In genomic region chr18:13268035-13268700, GRCh38 we compare ENCODE assay signal across 9 cellular contexts. TPM values are rescaled to one million over a fixed set of nuclear protein-coding genes. Genes with fewer than 3 reads are reported as not detected.
DNase-seq lines count a peak whose midpoint lies in the region; ATAC-seq and TF ChIP-seq lines count a peak whose summit lies in the region.
"Had no signal": no experiment of that assay in that cellular context is flagged by ENCODE, and none has a peak within 500 bp of the region (broad histone marks: within the 10 kb centered on the region; RNA-seq: fewer than 3 reads in every experiment).

No MANE protein-coding gene starts in this region.

- H3K27me3 ChIP-seq in esophagus squamous epithelium, result no peaks in the 10 kb centered on the region

- H3K36me3 Mint-ChIP-seq in effector memory CD8-positive, alpha-beta T cell (ENCODE audit: insufficient read depth), result peaks cover 3% of the 10 kb centered on the region

- no peaks in the 10 kb centered on the region for H3K36me3 ChIP-seq in esophagus squamous epithelium

- peak overlapping the region in 3 of 4 donors; percentile 52 to 76 (median 57) for H3K27ac ChIP-seq in esophagus squamous epithelium

- no peak for TF ChIP-seq POLR2A in esophagus squamous epithelium (IDR thresholded peaks at IDR 0.05)

- no peak overlapping the region for H3K27ac Mint-ChIP-seq in effector memory CD8-positive, alpha-beta T cell

- intact Hi-C loops in esophagus squamous epithelium (cut with DNase I), result no loop called here

- no peak overlapping the region for H3K4me3 ChIP-seq in esophagus squamous epithelium

- TF ChIP-seq CTCF in esophagus squamous epithelium (IDR thresholded peaks at IDR 0.05), result no peak

- WGBS in esophagus squamous epithelium, 2 donors, result 46 to 47% methylated on average over 8 of the region's 8 CpGs

- no peak overlapping the region for H3K4me3 Mint-ChIP-seq in effector memory CD8-positive, alpha-beta T cell

- H3K9me3 Mint-ChIP-seq in effector memory CD8-positive, alpha-beta T cell, result no peaks in the 10 kb centered on the region

- H3K4me1 ChIP-seq in esophagus squamous epithelium, result peaks cover 17 to 72% (median 41%) of the 10 kb centered on the region in 3 donors

- H3K4me1 Mint-ChIP-seq in effector memory CD8-positive, alpha-beta T cell (ENCODE audit: low read depth in 2 of 2), result peaks cover 13 to 25% of the 10 kb centered on the region in 2 donors

- DNase-seq in CD1c-positive myeloid dendritic cell (ENCODE audit: extremely low spot score), result peak; percentile 38
- DNase-seq in RPMI7951 (ENCODE audit: low read depth), result peak; percentile 40
- DNase-seq in esophagus squamous epithelium (lab: John Stamatoyannopoulos, UW), result no peak
- peak; percentile 41 for DNase-seq in pons (ENCODE audit: low spot score)
- no peak for DNase-seq in stimulated activated CD4-positive, alpha-beta T cell treated with anti-CD3 and anti-CD28 coated beads, Interleukin-1b, Interleukin-23, amount 100 ng/mL, for 48 hours
- DNase-seq in stimulated activated CD4-positive, alpha-beta T cell treated with anti-CD3 and anti-CD28 coated beads, Interleukin-12 subunit alpha, Interleukin-12 subunit beta, amount 100 ng/mL, for 4 hours, result no peak
- no peak for DNase-seq in effector memory CD8-positive, alpha-beta T cell

- ATAC-seq in HG02571 (IDR thresholded peaks at IDR 0.05; ENCODE audit: unreplicated experiment), result no peak
- no peak for ATAC-seq in effector memory CD8-positive, alpha-beta T cell (replicated peaks)

- H3K9me3 ChIP-seq in esophagus squamous epithelium, result no peaks in the 10 kb centered on the region

- peaks cover 18 to 54% of the 10 kb centered on the region in 2 donors for H3K27me3 Mint-ChIP-seq in effector memory CD8-positive, alpha-beta T cell

RNA-seq across cellular contexts. Expression of gene LDLRAD4, which starts 49.6 kb away (rescaled TPM):
- 0.10 and 0.24 TPM in 2 replicates for total RNA-seq in RPMI7951 (2014; rRNA removed; shearing (Covaris generic))
- total RNA-seq in esophagus squamous epithelium, result 10 to 100 TPM in 2 of 4 donors, 1 to 10 TPM in 1, under 1 TPM in 1; 0.91 to 17.9 (median 6.8) TPM
- total RNA-seq: PC-3 had no signal

Comparison
In these comparisons a context has a peak if more than half of its experiments do, and no peak if none do; other contexts are left out.
1. DNase-seq: peak in CD1c-positive myeloid dendritic cell (single experiment), RPMI7951 (single experiment) and pons (single experiment); none in esophagus squamous epithelium (single experiment), stimulated activated CD4-positive, alpha-beta T cell treated with anti-CD3 and anti-CD28 coated beads, Interleukin-1b, Interleukin-23, amount 100 ng/mL, for 48 hours (single experiment), stimulated activated CD4-positive, alpha-beta T cell treated with anti-CD3 and anti-CD28 coated beads, Interleukin-12 subunit alpha, Interleukin-12 subunit beta, amount 100 ng/mL, for 4 hours (single experiment) and effector memory CD8-positive, alpha-beta T cell (0 of 3).